In the genomic region with DNA sequence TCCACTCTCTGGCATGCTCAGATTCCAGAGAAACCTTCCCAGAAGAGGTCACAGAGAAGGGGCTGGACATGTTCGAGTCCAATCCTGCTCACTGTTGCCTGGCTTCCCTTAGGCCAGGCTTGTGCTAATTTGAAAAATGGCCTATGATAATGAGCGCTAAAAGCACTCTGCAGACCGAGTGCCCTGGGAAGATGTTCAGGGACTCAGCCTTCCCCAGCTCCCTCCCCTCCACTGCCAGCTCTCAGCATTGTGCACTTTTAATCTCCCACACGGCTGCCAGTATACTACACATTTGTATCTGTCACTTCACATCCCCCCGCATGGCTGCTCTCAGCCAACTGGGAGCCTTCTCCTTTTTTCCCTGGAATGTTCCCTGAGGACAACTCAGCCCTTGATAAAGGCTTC, we compare ENCODE assay signal across 24 cellular contexts. TPM values are rescaled to one million over a fixed set of nuclear protein-coding genes. Genes with fewer than 3 reads are reported as not detected.
"Had no signal": no experiment of that assay in that cellular context is flagged by ENCODE, and none has a peak within 500 bp of the region (broad histone marks: within the 10 kb centered on the region; RNA-seq: fewer than 3 reads in every experiment).

No MANE protein-coding gene starts in this region.

- H3K27ac Mint-ChIP-seq: activated CD4-positive, alpha-beta T cell treated with anti-CD3 and anti-CD28 coated beads for 36 hours; activated naive CD4-positive, alpha-beta T cell treated with anti-CD3 and anti-CD28 coated beads, Interleukin-2, amount 50 U/mL, for 24 hours; activated T-cell treated with anti-CD3 and anti-CD28 coated beads, Interleukin-2, amount 50 U/mL, for 72 hours; immature natural killer cell; naive thymus-derived CD8-positive, alpha-beta T cell; stimulated activated naive CD8-positive, alpha-beta T cell treated with anti-CD3 and anti-CD28 coated beads, Interleukin-15, Interleukin-2, amounts not matched to agents 100 ng/mL and 50 ng/mL, for 24 hours had no signal

- H3K4me1 Mint-ChIP-seq: activated CD4-positive, alpha-beta T cell treated with anti-CD3 and anti-CD28 coated beads for 36 hours; activated naive CD4-positive, alpha-beta T cell treated with anti-CD3 and anti-CD28 coated beads, Interleukin-2, amount 50 U/mL, for 24 hours; immature natural killer cell had no signal

- H3K27ac ChIP-seq: ascending aorta, left ventricle myocardium inferior, pancreas, right lobe of liver, skin epidermis, tibial artery had no signal

- H3K27me3 Mint-ChIP-seq: activated CD4-positive, alpha-beta T cell treated with anti-CD3 and anti-CD28 coated beads for 36 hours had no signal

- H3K9me3 ChIP-seq: ascending aorta, pancreas, right lobe of liver had no signal

- H3K4me3 ChIP-seq: ascending aorta, left ventricle myocardium inferior, pancreas, right lobe of liver, skin epidermis, tibial artery had no signal

- H3K9me3 Mint-ChIP-seq: activated naive CD4-positive, alpha-beta T cell treated with anti-CD3 and anti-CD28 coated beads, Interleukin-2, amount 50 U/mL, for 24 hours; immature natural killer cell; stimulated activated naive CD8-positive, alpha-beta T cell treated with anti-CD3 and anti-CD28 coated beads, Interleukin-15, Interleukin-2, amounts not matched to agents 100 ng/mL and 50 ng/mL, for 24 hours had no signal

- H3K36me3 Mint-ChIP-seq: activated naive CD4-positive, alpha-beta T cell treated with anti-CD3 and anti-CD28 coated beads, Interleukin-2, amount 50 U/mL, for 24 hours; immature natural killer cell had no signal

- FAIRE-seq: colon, endothelial cell of umbilical vein, pancreas had no signal

- H3K4me1 ChIP-seq: ascending aorta, left ventricle myocardium inferior, pancreas, right lobe of liver, tibial artery had no signal

- DNase-seq: activated CD4-positive, alpha-beta T cell treated with anti-CD3 and anti-CD28 coated beads for 36 hours; activated CD4-positive, alpha-beta T cell treated with anti-CD3 and anti-CD28 coated beads, Interleukin-2, amount 50 U/mL, for 48 hours; activated gamma-delta T cell; activated T-cell treated with anti-CD3 and anti-CD28 coated beads, Interleukin-2, amount 50 U/mL, for 72 hours; central memory CD4-positive, alpha-beta T cell; effector memory CD4-positive, alpha-beta T cell; foreskin melanocyte; immature natural killer cell; kidney glomerular epithelial cell; left ventricle myocardium inferior; naive thymus-derived CD8-positive, alpha-beta T cell; pancreas; right lobe of liver; stimulated activated CD4-positive, alpha-beta T cell treated with anti-CD3 and anti-CD28 coated beads, Interleukin-1b, Interleukin-23, amount 100 ng/mL, for 48 hours; T-helper 1 cell; T-helper 9 cell; tibial artery had no signal

- ATAC-seq: activated CD4-positive, alpha-beta T cell treated with anti-CD3 and anti-CD28 coated beads for 36 hours; activated T-cell treated with anti-CD3 and anti-CD28 coated beads, Interleukin-2, amount 50 U/mL, for 72 hours; esophagus mucosa; naive thymus-derived CD8-positive, alpha-beta T cell; pancreas; right lobe of liver had no signal

- H3K36me3 ChIP-seq: ascending aorta, left ventricle myocardium inferior, pancreas, right lobe of liver, tibial artery had no signal

- H3K4me3 Mint-ChIP-seq: activated CD4-positive, alpha-beta T cell treated with anti-CD3 and anti-CD28 coated beads for 36 hours; activated naive CD4-positive, alpha-beta T cell treated with anti-CD3 and anti-CD28 coated beads, Interleukin-2, amount 50 U/mL, for 24 hours; activated T-cell treated with anti-CD3 and anti-CD28 coated beads, Interleukin-2, amount 50 U/mL, for 72 hours; immature natural killer cell; naive thymus-derived CD8-positive, alpha-beta T cell; stimulated activated naive CD8-positive, alpha-beta T cell treated with anti-CD3 and anti-CD28 coated beads, Interleukin-15, Interleukin-2, amounts not matched to agents 100 ng/mL and 50 ng/mL, for 24 hours had no signal

- H3K27me3 ChIP-seq: ascending aorta, pancreas, right lobe of liver, tibial artery had no signal

RNA-seq across cellular contexts. Expression of gene FAM163A, which starts 24.1 kb away (rescaled TPM):
- total RNA-seq: activated CD4-positive, alpha-beta T cell treated with anti-CD3 and anti-CD28 coated beads for 36 hours; activated T-cell treated with anti-CD3 and anti-CD28 coated beads, Interleukin-2, amount 50 U/mL, for 72 hours; ascending aorta; endothelial cell of umbilical vein; esophagus mucosa; naive thymus-derived CD8-positive, alpha-beta T cell had no signal
- polyA plus RNA-seq: endothelial cell of umbilical vein; immature natural killer cell; naive thymus-derived CD8-positive, alpha-beta T cell had no signal
